16 cellular contexts compared by ENCODE assay signal in the genomic region with DNA sequence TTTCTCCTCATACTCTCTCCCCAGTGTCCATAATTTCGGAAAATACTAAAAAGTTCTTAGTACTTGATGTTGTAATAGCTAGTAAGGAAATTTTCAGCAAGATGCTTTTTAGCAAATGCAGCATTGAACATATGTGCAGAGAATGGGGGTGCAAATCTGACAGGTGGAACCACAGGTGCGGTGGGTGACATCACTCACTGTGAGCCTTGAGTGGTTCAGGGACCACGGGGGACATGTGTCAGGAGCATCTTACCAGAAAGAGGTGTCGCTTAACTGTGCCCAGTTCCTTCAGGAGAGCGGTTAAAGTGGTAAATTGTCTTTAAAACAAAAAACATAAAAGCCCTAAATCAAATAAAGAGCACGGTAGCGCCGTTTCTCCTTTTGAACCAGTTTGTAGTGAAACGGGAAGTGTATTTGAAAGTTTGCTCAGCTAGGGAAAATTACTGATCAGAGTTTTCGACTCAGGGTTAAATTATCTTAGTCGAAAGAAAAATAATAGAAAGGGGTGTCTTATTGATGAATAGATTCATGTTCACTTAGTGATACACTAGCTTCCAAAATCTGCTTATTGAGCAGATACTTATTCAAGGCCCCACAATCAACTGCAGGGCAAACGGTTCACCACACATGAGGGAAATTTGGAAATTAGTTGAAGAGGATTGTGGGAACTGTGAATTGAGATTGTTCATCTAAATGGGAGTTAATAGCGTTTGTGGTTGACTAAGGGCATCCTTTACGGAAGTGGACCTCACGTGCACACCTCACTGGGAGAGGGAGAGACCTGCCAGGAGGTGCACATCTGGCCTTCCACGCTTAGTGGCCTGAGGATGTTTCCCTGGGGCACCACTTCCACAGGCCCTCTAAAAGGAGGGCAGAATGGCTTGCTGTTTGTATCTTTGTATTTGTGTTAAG. TPM values are rescaled to one million over a fixed set of nuclear protein-coding genes. Genes with fewer than 3 reads are reported as not detected.
A peak's percentile ranks its signal among the peaks of the same experiment; 100 is the strongest.
DNase-seq lines count a peak whose midpoint lies in the region; ATAC-seq and TF ChIP-seq lines count a peak whose summit lies in the region.
"Had no signal": no experiment of that assay in that cellular context is flagged by ENCODE, and none has a peak within 500 bp of the region (broad histone marks: within the 10 kb centered on the region; RNA-seq: fewer than 3 reads in every experiment).

No MANE protein-coding gene starts in this region.

- TF ChIP-seq CTCF in OCI-LY3 (IDR thresholded peaks at IDR 0.05; ENCODE audit: low read depth, low read length): no peak

- H3K4me2 ChIP-seq in OCI-LY3 (ENCODE audit: low read length): peak overlapping the region; percentile 60

- H3K4me1 ChIP-seq in OCI-LY3 (ENCODE audit: low read length): peaks cover 32% of the 10 kb centered on the region

- H3K27ac ChIP-seq in OCI-LY3 (ENCODE audit: low read length): peak overlapping the region; percentile 38
- H3K27ac ChIP-seq: foreskin keratinocyte, uterus had no signal

- H4K20me1 ChIP-seq in OCI-LY3 (ENCODE audit: insufficient read depth, low read length): peaks cover 96% of the 10 kb centered on the region

- no peaks in the 10 kb centered on the region for H3K9me3 ChIP-seq in OCI-LY3 (ENCODE audit: insufficient read depth, low read length)
- H3K9me3 ChIP-seq: uterus had no signal

- no peak overlapping the region for H3K9ac ChIP-seq in OCI-LY3 (ENCODE audit: low read length)

- no peaks in the 10 kb centered on the region for H3K27me3 ChIP-seq in OCI-LY3 (ENCODE audit: low read depth, low read length)
- H3K27me3 ChIP-seq: foreskin keratinocyte, uterus had no signal

- peak overlapping the region in 7 of 10 donors; percentile 6 to 65 (median 51) for H3K4me3 Mint-ChIP-seq in naive thymus-derived CD8-positive, alpha-beta T cell

- H3K4me3 ChIP-seq in OCI-LY3 (ENCODE audit: low read length): peak overlapping the region; percentile 56
- H3K4me3 ChIP-seq: uterus had no signal

- POLR2A ChIA-PET in naive thymus-derived CD8-positive, alpha-beta T cell (lab: Charles Lee): interaction anchor here (1.6 kb wide), 1 partner anchor 13 kb away, joined by 7 read pairs; the partner anchor contains the start of gene CUL1

- DNase-seq in activated CD8-positive, alpha-beta memory T cell treated with anti-CD3 and anti-CD28 coated beads, Interleukin-2, amount 50 U/mL, for 4 hours: peak; percentile 23
- DNase-seq in activated CD8-positive, alpha-beta memory T cell treated with anti-CD3 and anti-CD28 coated beads for 24 hours: no peak
- DNase-seq in naive thymus-derived CD8-positive, alpha-beta T cell: peak in 1 of 10 donors; percentile 16
- DNase-seq in anterior cingulate cortex (lab: John Stamatoyannopoulos, UW) (no peak), OCI-M1 (lab: John Stamatoyannopoulos, UW) (no peak)
- DNase-seq: ACHN; foreskin keratinocyte; left cardiac atrium; NCI-H1694; NK-92 treated with Interleukin-12 subunit alpha and Interleukin-12 subunit beta, amount 100 ng/mL, for 24 hours; stimulated activated CD4-positive, alpha-beta T cell treated with anti-CD3 and anti-CD28 coated beads, Interleukin-12 subunit alpha, Interleukin-12 subunit beta, amount 100 ng/mL, for 4 hours; uterus had no signal

- peaks cover 4% of the 10 kb centered on the region for H3K36me3 ChIP-seq in OCI-LY3 (replicated peaks; ENCODE audit: low read depth, low read length)
- H3K36me3 ChIP-seq: uterus had no signal

- peaks cover 43 to 91% (median 79%) of the 10 kb centered on the region in 4 donors for H3K4me1 Mint-ChIP-seq in naive thymus-derived CD8-positive, alpha-beta T cell

- H3K79me2 ChIP-seq in OCI-LY3 (ENCODE audit: low read length): peaks cover 100% of the 10 kb centered on the region

- no peak overlapping the region for H2AFZ ChIP-seq in OCI-LY3 (ENCODE audit: low read depth, low read length)

- no peaks in the 10 kb centered on the region for H3K9me3 Mint-ChIP-seq in naive thymus-derived CD8-positive, alpha-beta T cell

- no peaks in the 10 kb centered on the region for H3K27me3 Mint-ChIP-seq in naive thymus-derived CD8-positive, alpha-beta T cell

- peak overlapping the region in 5 of 10 donors; percentile 16 to 71 (median 50) for H3K27ac Mint-ChIP-seq in naive thymus-derived CD8-positive, alpha-beta T cell

- peaks cover 0 to 18% (median 4%) of the 10 kb centered on the region in 3 donors for H3K36me3 Mint-ChIP-seq in naive thymus-derived CD8-positive, alpha-beta T cell

- ATAC-seq in GM21825 (IDR thresholded peaks at IDR 0.05; ENCODE audit: unreplicated experiment): peak; percentile 44
- ATAC-seq in naive thymus-derived CD8-positive, alpha-beta T cell: peak; percentile 50 to 76
- no peak for ATAC-seq in HG02763 (IDR thresholded peaks at IDR 0.05; ENCODE audit: unreplicated experiment)
- ATAC-seq: foreskin keratinocyte, HepG2 had no signal

RNA-seq across cellular contexts. Expression of gene CUL1, which starts 12.7 kb away (rescaled TPM):
- total RNA-seq in naive thymus-derived CD8-positive, alpha-beta T cell: 10 to 100 TPM; 62.8 to 67.7 TPM
- 10 to 100 TPM; 39.2 to 50.6 (median 39.6) TPM for polyA plus RNA-seq in naive thymus-derived CD8-positive, alpha-beta T cell
